ENCODE assay signal across 16 cellular contexts in genomic region chr3:81871358-81872152, GRCh38.
DNase-seq lines count a peak whose midpoint lies in the region; ATAC-seq, FAIRE-seq and TF ChIP-seq lines count a peak whose summit lies in the region.
"Had no signal": no experiment of that assay in that cellular context is flagged by ENCODE, and none has a peak within 500 bp of the region (broad histone marks: within the 10 kb centered on the region; RNA-seq: fewer than 3 reads in every experiment).

No MANE protein-coding gene starts in this region.

- H3K27ac ChIP-seq in A549 (no peak overlapping the region), HCT116 (ENCODE audit: low read depth, low read length) (no peak overlapping the region), adrenal gland (no peak overlapping the region), liver (ENCODE audit: low read depth in 1 of 2, low read length in 2 of 2) (no peak overlapping the region)
- H3K27ac ChIP-seq: gastroesophageal sphincter had no signal

- no peak overlapping the region for H3K4me3 ChIP-seq in A549
- no peak overlapping the region for H3K4me3 ChIP-seq in HCT116 (replicated peaks in 1 of 2; ENCODE audit: low read depth in 1 of 2, low read length in 2 of 2)
- no peak overlapping the region for H3K4me3 ChIP-seq in adrenal gland
- no peak overlapping the region for H3K4me3 ChIP-seq in liver (ENCODE audit: low read depth in 1 of 3, low read length in 3 of 3)
- H3K4me3 ChIP-seq: gastroesophageal sphincter had no signal

- POLR2A ChIA-PET in A549 (lab: Yijun Ruan, JAX), result no interaction called here
- POLR2A ChIA-PET in HCT116 (lab: Charles Lee), result no interaction called here

- no peaks in the 10 kb centered on the region for H3K9me2 ChIP-seq in HCT116 (ENCODE audit: insufficient read depth)

- no peak for TF ChIP-seq EP300 in A549 (IDR thresholded peaks at IDR 0.05)

- no peaks in the 10 kb centered on the region for H3K79me2 ChIP-seq in HCT116 (ENCODE audit: insufficient read depth, low read length)

- ATAC-seq in A549 (no peak), HCT116 (no peak), GM18520 (IDR thresholded peaks at IDR 0.05; ENCODE audit: unreplicated experiment) (no peak), HG03469 (IDR thresholded peaks at IDR 0.05; ENCODE audit: unreplicated experiment) (no peak)
- ATAC-seq: gastroesophageal sphincter; left cardiac atrium; stimulated activated effector memory CD8-positive, alpha-beta T cell treated with anti-CD3 and anti-CD28 coated beads, Interleukin-12 subunit alpha, Interleukin-12 subunit beta, amount 100 ng/mL, for 72 hours had no signal

- TF ChIP-seq CTCF in A549 (IDR thresholded peaks at IDR 0.05), result no peak; the same call in 2 of the 3 replicates
- peak in 2 of 3 experiments; percentile 7 to 47; a peak in 2 of 6 replicates for TF ChIP-seq CTCF in HCT116 (IDR thresholded peaks at IDR 0.05 in 2 of 3, conservative IDR thresholded peaks at IDR 0.05 in 1 of 3; ENCODE audit: borderline replicate concordance in 1 of 3, insufficient read depth in 1 of 3, low read depth in 2 of 3, low read length in 2 of 3)
- peak; percentile 30 to 59 (median 46) for TF ChIP-seq CTCF in adrenal gland (IDR thresholded peaks at IDR 0.05)
- TF ChIP-seq CTCF in liver (IDR thresholded peaks at IDR 0.05; ENCODE audit: low read depth, low read length, missing input control), result no peak

- no peak for TF ChIP-seq POLR2A in A549 (IDR thresholded peaks at IDR 0.05; ENCODE audit: low read length)
- no peak for TF ChIP-seq POLR2A in HCT116 (IDR thresholded peaks at IDR 0.05; ENCODE audit: borderline replicate concordance, extremely low read depth, insufficient read depth, insufficient read length)
- TF ChIP-seq POLR2A in adrenal gland (IDR thresholded peaks at IDR 0.05), result no peak

- no peaks in the 10 kb centered on the region for H3K36me3 ChIP-seq in HCT116 (ENCODE audit: control insufficient read depth in 1 of 2, insufficient read depth in 2 of 2, low read length in 2 of 2)
- no peaks in the 10 kb centered on the region for H3K36me3 ChIP-seq in adrenal gland (replicated peaks in 1 of 2)
- no peaks in the 10 kb centered on the region for H3K36me3 ChIP-seq in liver (ENCODE audit: control insufficient read depth in 4 of 4, insufficient read depth in 3 of 4, low read depth in 1 of 4, low read length in 3 of 4)
- H3K36me3 ChIP-seq: gastroesophageal sphincter had no signal

- H3K4me1 ChIP-seq in A549 (no peaks in the 10 kb centered on the region), HCT116 (ENCODE audit: control insufficient read depth in 1 of 2, insufficient read depth in 2 of 2, low read length in 2 of 2) (no peaks in the 10 kb centered on the region), adrenal gland (replicated peaks in 1 of 2) (no peaks in the 10 kb centered on the region), liver (ENCODE audit: control insufficient read depth in 4 of 4, insufficient read depth in 4 of 4, low read length in 3 of 4) (peaks cover 0 to 26% (median 18%) of the 10 kb centered on the region in 4 donors)
- H3K4me1 ChIP-seq: gastroesophageal sphincter had no signal

- WGBS in A549 (ENCODE audit: missing lambda C conversion rate), result 33% methylated on average over 3 of the region's 3 CpGs
- WGBS in adrenal gland, 4 donors, result 21 to 31% (median 22%) methylated on average over 3 of the region's 3 CpGs
- 22% methylated on average over 3 of the region's 3 CpGs for WGBS in liver

- intact Hi-C loops in HCT116 (cut with micrococcal nuclease) (no loop called here), adrenal gland (cut with DNase I) (loop anchor here in 1 of 2 donors (5.0 kb wide), 1 partner anchor 261 kb away; no protein-coding TSS in a partner anchor)

- H2AFZ ChIP-seq in HCT116 (ENCODE audit: low read depth, low read length, poor library complexity, severe bottlenecking), result no peak overlapping the region

- no peak for FAIRE-seq in A549 (lab: Jason Lieb, UNC)

- BruUV-seq in HCT116 (replicated peaks; lab: Mats Ljungman, UMichigan), result no TSS peak

- CTCF ChIA-PET in A549 (lab: Yijun Ruan, JAX) (interaction anchor here (1.3 kb wide), 1 partner anchor 63 kb away, joined by 3 read pairs; no protein-coding TSS in a partner anchor), HCT116 (lab: Charles Lee) (no interaction called here)

- H4K20me1 ChIP-seq in HCT116 (ENCODE audit: insufficient read depth), result no peaks in the 10 kb centered on the region

- H3K4me2 ChIP-seq in A549 (no peak overlapping the region), HCT116 (ENCODE audit: low read length) (no peak overlapping the region)

- H3K9me3 ChIP-seq in A549, result no peaks in the 10 kb centered on the region
- no peaks in the 10 kb centered on the region for H3K9me3 ChIP-seq in HCT116 (ENCODE audit: control insufficient read depth in 1 of 2, insufficient read depth in 1 of 2, low read depth in 1 of 2, low read length in 2 of 2)
- no peaks in the 10 kb centered on the region for H3K9me3 ChIP-seq in adrenal gland (replicated peaks in 1 of 3)
- no peaks in the 10 kb centered on the region for H3K9me3 ChIP-seq in liver (ENCODE audit: control insufficient read depth in 4 of 4, low read length in 3 of 4)
- H3K9me3 ChIP-seq: gastroesophageal sphincter had no signal

- DNase-seq in A549 (ENCODE audit: low read depth in 1 of 2, low spot score in 1 of 2) (no peak), HCT116 (ENCODE audit: low read depth, low spot score) (no peak), adrenal gland (no peak), NK-92 (lab: John Stamatoyannopoulos, UW; ENCODE audit: unreplicated experiment) (no peak), NCI-H82 treated with DMSO at 0.1 percent for 48 hours (lab: John Stamatoyannopoulos, UW; ENCODE audit: unreplicated experiment) (no peak)
- DNase-seq: activated CD4-positive, alpha-beta memory T cell treated with anti-CD3 and anti-CD28 coated beads for 36 hours; activated naive CD4-positive, alpha-beta T cell treated with Interleukin-2 at 50 U/mL for 16 hours; cerebellar nuclear complex; left cardiac atrium; NCI-H1417 treated with DMSO at 0.1 percent for 48 hours; occipital lobe had no signal

- H3K9ac ChIP-seq in HCT116 (ENCODE audit: low read length) (no peak overlapping the region), liver (ENCODE audit: low read depth in 1 of 2, low read length in 2 of 2) (no peak overlapping the region)

- peak; percentile 31 to 50; a peak in 2 of 5 replicates for TF ChIP-seq RAD21 in A549 (conservative IDR thresholded peaks at IDR 0.05 in 1 of 2, IDR thresholded peaks at IDR 0.05 in 1 of 2)
- peak; percentile 32; the same call in 1 of the 2 replicates for TF ChIP-seq RAD21 in HCT116 (IDR thresholded peaks at IDR 0.05; ENCODE audit: low read depth)
- peak; percentile 55 to 59 for TF ChIP-seq RAD21 in liver (IDR thresholded peaks at IDR 0.05)

- RAD21 ChIA-PET in HCT116 (lab: Charles Lee; ENCODE audit: low non-redundant PET in 1 of 2, low total read pairs in 2 of 2, uncharacterized antibody in 2 of 2, unreplicated experiment in 2 of 2), result no interaction called here

- H3K27me3 ChIP-seq in HCT116 (ENCODE audit: insufficient read depth, low read length) (no peaks in the 10 kb centered on the region), adrenal gland (no peaks in the 10 kb centered on the region), liver (ENCODE audit: control insufficient read depth in 4 of 4, insufficient read depth in 4 of 4, low read length in 3 of 4) (no peaks in the 10 kb centered on the region)
- H3K27me3 ChIP-seq: gastroesophageal sphincter had no signal

TF ChIP-seq in A549, 52 proteins besides CTCF, POLR2A, EP300 and RAD21 (continues in another document):
- TF ChIP-seq RARB (CRISPR knock-in tag; IDR thresholded peaks at IDR 0.05) (no peak), ZFP36 (IDR thresholded peaks at IDR 0.05; ENCODE audit: borderline replicate concordance, partially characterized antibody) (no peak), RCOR1 (IDR thresholded peaks at IDR 0.05; ENCODE audit: low read depth, low read length) (no peak), HEYL (CRISPR knock-in tag; IDR thresholded peaks at IDR 0.05) (no peak), EHF (CRISPR knock-in tag; IDR thresholded peaks at IDR 0.05) (no peak)

TF ChIP-seq in HCT116, 20 proteins besides CTCF, POLR2A, EP300 and RAD21:
- TF ChIP-seq FOSL1 (IDR thresholded peaks at IDR 0.05; ENCODE audit: low read depth) (no peak), MAX (IDR thresholded peaks at IDR 0.05) (no peak)

TF ChIP-seq in liver, 16 proteins besides CTCF, POLR2A, EP300 and RAD21 (continues in another document):
- TF ChIP-seq REST (IDR thresholded peaks at IDR 0.05) (no peak), RXRA (IDR thresholded peaks at IDR 0.05) (no peak), FOXA1 (IDR thresholded peaks at IDR 0.05) (no peak)

Comparison
In these comparisons a context has a peak if more than half of its experiments do, and no peak if none do; other contexts are left out.
1. CTCF ChIP-seq: peak in HCT116 (2 of 3) and adrenal gland (6 of 6); none in A549 (single experiment) and liver (single experiment).
2. Of the 6 proteins assayed by ChIP-seq in both A549 and HCT116: peak only in A549: none; only in HCT116: CTCF; in both: RAD21; in neither: 4.